14 cellular contexts compared by ENCODE assay signal in genomic region chr18:76558881-76559667, GRCh38.
DNase-seq lines count a peak whose midpoint lies in the region; ATAC-seq, FAIRE-seq and TF ChIP-seq lines count a peak whose summit lies in the region.
"Had no signal": no experiment of that assay in that cellular context is flagged by ENCODE, and none has a peak within 500 bp of the region (broad histone marks: within the 10 kb centered on the region; RNA-seq: fewer than 3 reads in every experiment).

No MANE protein-coding gene starts in this region.

- H2AFZ ChIP-seq in IMR-90 (replicated peaks; ENCODE audit: low read length, poor library complexity) (peak overlapping the region; percentile 71), astrocyte (ENCODE audit: low read depth, low read length) (peak overlapping the region; percentile 34), keratinocyte (ENCODE audit: control insufficient read depth, low read length) (peak overlapping the region; percentile 92)
- H2AFZ ChIP-seq: neural progenitor cell had no signal

- TF ChIP-seq POLR2A in IMR-90 (IDR thresholded peaks at IDR 0.05; ENCODE audit: low read depth, low read length) = no peak

- H3K36me3 ChIP-seq in BLaER1 (no peaks in the 10 kb centered on the region), IMR-90 (ENCODE audit: control insufficient read depth, insufficient read depth, low read length) (no peaks in the 10 kb centered on the region), astrocyte (ENCODE audit: insufficient read depth, low read length) (no peaks in the 10 kb centered on the region), keratinocyte (ENCODE audit: control insufficient read depth in 2 of 2, extremely low read depth in 1 of 2, insufficient read depth in 2 of 2, low read length in 2 of 2) (no peaks in the 10 kb centered on the region)
- H3K36me3 ChIP-seq: neural progenitor cell, spleen, uterus had no signal

- H2AK5ac ChIP-seq in IMR-90 (ENCODE audit: low read depth, low read length) = peak overlapping the region; percentile 92

- peak overlapping the region; percentile 83 for H2BK120ac ChIP-seq in IMR-90 (ENCODE audit: low read depth, low read length)

- H3K4me1 ChIP-seq in BLaER1 (peaks cover 8% of the 10 kb centered on the region; the same call in 1 of the 2 replicates), IMR-90 (ENCODE audit: control insufficient read depth, insufficient read depth, low read length) (peaks cover 14% of the 10 kb centered on the region), astrocyte (ENCODE audit: insufficient read depth, low read length) (no peaks in the 10 kb centered on the region), keratinocyte (ENCODE audit: control insufficient read depth, extremely low read depth, insufficient read depth, low read length) (peaks cover 12% of the 10 kb centered on the region)
- H3K4me1 ChIP-seq: neural progenitor cell, uterus had no signal

- no peak for TF ChIP-seq RAD21 in IMR-90 (IDR thresholded peaks at IDR 0.05; ENCODE audit: low read length)

- peak overlapping the region; percentile 55 for H3K14ac ChIP-seq in IMR-90 (replicated peaks; ENCODE audit: low read depth, low read length)

- no peaks in the 10 kb centered on the region for H3K9me3 Mint-ChIP-seq in astrocyte (ENCODE audit: unreplicated experiment)
- no peaks in the 10 kb centered on the region for H3K9me3 Mint-ChIP-seq in activated CD8-positive, alpha-beta T cell treated with anti-CD3 and anti-CD28 coated beads, Interleukin-2, amount 10 ng/mL, durations not matched to agents 7 days and 5 days (ENCODE audit: insufficient read depth)
- H3K9me3 Mint-ChIP-seq: activated naive CD4-positive, alpha-beta T cell treated with anti-CD3 and anti-CD28 coated beads, Interleukin-2, amount 10 ng/mL, durations not matched to agents 7 days and 5 days had no signal

- CTCF ChIA-PET in IMR-90 (lab: Yijun Ruan, JAX) = no interaction called here
- CTCF ChIA-PET in activated CD8-positive, alpha-beta T cell treated with anti-CD3 and anti-CD28 coated beads, Interleukin-2, amount 10 ng/mL, durations not matched to agents 7 days and 5 days (lab: Charles Lee) = interaction anchor here (1.6 kb wide), 1 partner anchor 23 kb away, joined by 3 read pairs; no protein-coding TSS in a partner anchor

- H3K27ac Mint-ChIP-seq in astrocyte (ENCODE audit: unreplicated experiment) = no peak overlapping the region
- no peak overlapping the region for H3K27ac Mint-ChIP-seq in activated CD8-positive, alpha-beta T cell treated with anti-CD3 and anti-CD28 coated beads, Interleukin-2, amount 10 ng/mL, durations not matched to agents 7 days and 5 days
- H3K27ac Mint-ChIP-seq: activated naive CD4-positive, alpha-beta T cell treated with anti-CD3 and anti-CD28 coated beads, Interleukin-2, amount 10 ng/mL, durations not matched to agents 7 days and 5 days; neural progenitor cell had no signal

- BruUV-seq in IMR-90 (replicated peaks; lab: Mats Ljungman, UMichigan) = no TSS peak

- intact Hi-C loops in IMR-90 (cut with micrococcal nuclease) = no loop called here

- peak overlapping the region; percentile 16; the same call in 1 of the 2 replicates for H4K5ac ChIP-seq in IMR-90 (ENCODE audit: low read depth, low read length)

- WGBS in IMR-90 (ENCODE audit: extremely low coverage in 2 of 2, insufficient read length in 1 of 2), 2 experiments = 50% methylated on average over 1 of the region's 18 CpGs; no CpG with 5 or more reads in 1 of the 2 experiments

- H3K9me1 ChIP-seq in IMR-90 (ENCODE audit: insufficient read depth, low read length) (peaks cover 5% of the 10 kb centered on the region; the same call in 1 of the 2 replicates), keratinocyte (ENCODE audit: control insufficient read depth, extremely low read depth, insufficient read depth, low read length) (no peaks in the 10 kb centered on the region)

- H3K4me3 Mint-ChIP-seq in astrocyte (ENCODE audit: unreplicated experiment) = peak overlapping the region; percentile 12
- no peak overlapping the region for H3K4me3 Mint-ChIP-seq in activated CD8-positive, alpha-beta T cell treated with anti-CD3 and anti-CD28 coated beads, Interleukin-2, amount 10 ng/mL, durations not matched to agents 7 days and 5 days
- H3K4me3 Mint-ChIP-seq: activated naive CD4-positive, alpha-beta T cell treated with anti-CD3 and anti-CD28 coated beads, Interleukin-2, amount 10 ng/mL, durations not matched to agents 7 days and 5 days; neural progenitor cell had no signal

- peak overlapping the region; percentile 36; the same call in 1 of the 2 replicates for H4K91ac ChIP-seq in IMR-90 (ENCODE audit: insufficient read depth, low read depth, low read length)

- H3K4ac ChIP-seq in IMR-90 (ENCODE audit: low read depth, low read length) = peak overlapping the region; percentile 28

- H2BK5ac ChIP-seq in IMR-90 (ENCODE audit: low read depth, low read length, poor library complexity, severe bottlenecking) = peak overlapping the region; percentile 71

- in situ Hi-C loops in IMR-90 (cut with MboI; ENCODE audit: low sequenced_read_pairs) = no loop called here

- H3K27me3 Mint-ChIP-seq in astrocyte (ENCODE audit: low read depth, unreplicated experiment) = no peaks in the 10 kb centered on the region
- no peaks in the 10 kb centered on the region for H3K27me3 Mint-ChIP-seq in activated CD8-positive, alpha-beta T cell treated with anti-CD3 and anti-CD28 coated beads, Interleukin-2, amount 10 ng/mL, durations not matched to agents 7 days and 5 days (ENCODE audit: low read depth)

- FAIRE-seq in astrocyte (lab: Jason Lieb, UNC) = no peak
- FAIRE-seq in keratinocyte (lab: Jason Lieb, UNC) = peak; percentile 88

- H3K27ac ChIP-seq in BLaER1 (no peak overlapping the region), IMR-90 (ENCODE audit: insufficient read depth, low read length) (peak overlapping the region; percentile 22), astrocyte (ENCODE audit: low read depth, low read length) (no peak overlapping the region), keratinocyte (ENCODE audit: control insufficient read depth, insufficient read depth, low read length) (peak overlapping the region; percentile 61)
- H3K27ac ChIP-seq: neural progenitor cell, spleen, uterus had no signal

- H3K79me2 ChIP-seq in astrocyte (ENCODE audit: insufficient read depth, low read length) (no peaks in the 10 kb centered on the region), keratinocyte (ENCODE audit: control insufficient read depth, insufficient read depth, low read length) (no peaks in the 10 kb centered on the region)

- TF ChIP-seq CTCF in IMR-90 (conservative IDR thresholded peaks at IDR 0.05; ENCODE audit: low read depth, low read length) (no peak), astrocyte (IDR thresholded peaks at IDR 0.05; ENCODE audit: insufficient read depth, low read depth, low read length) (no peak), keratinocyte (optimal IDR thresholded peaks at IDR 0.05 in 1 of 3, IDR thresholded peaks at IDR 0.05 in 1 of 3, conservative IDR thresholded peaks at IDR 0.05 in 1 of 3; ENCODE audit: extremely low read depth in 1 of 3, insufficient read depth in 2 of 3, low read length in 3 of 3) (no peak), omental fat pad (IDR thresholded peaks at IDR 0.05) (no peak)

- POLR2A ChIA-PET in IMR-90 (lab: Charles Lee; ENCODE audit: unreplicated experiment) = no interaction called here
- POLR2A ChIA-PET in activated CD8-positive, alpha-beta T cell treated with anti-CD3 and anti-CD28 coated beads, Interleukin-2, amount 10 ng/mL, durations not matched to agents 7 days and 5 days (lab: Charles Lee) = no interaction called here

- H3K56ac ChIP-seq in IMR-90 (ENCODE audit: extremely low read depth, insufficient read depth, low read length) = no peak overlapping the region

- peak overlapping the region; percentile 58; the same call in 1 of the 2 replicates for H3K18ac ChIP-seq in IMR-90 (ENCODE audit: low read depth, low read length)

- H2AK9ac ChIP-seq in IMR-90 (replicated peaks; ENCODE audit: low read depth, low read length, poor library complexity) = peak overlapping the region; percentile 11

- peak; percentile 21 for ATAC-seq in IMR-90 (ENCODE audit: low read depth)
- ATAC-seq in omental fat pad (ENCODE audit: low FRiP score) = no peak
- no peak for ATAC-seq in GM21528 (IDR thresholded peaks at IDR 0.05; ENCODE audit: low FRiP score, unreplicated experiment)
- ATAC-seq in activated CD8-positive, alpha-beta T cell treated with anti-CD3 and anti-CD28 coated beads, Interleukin-2, amount 10 ng/mL, durations not matched to agents 7 days and 5 days = no peak

- no peak overlapping the region for H3K4me3 ChIP-seq in BLaER1
- no peak overlapping the region for H3K4me3 ChIP-seq in IMR-90 (ENCODE audit: insufficient read depth, low read depth, low read length)
- no peak overlapping the region for H3K4me3 ChIP-seq in astrocyte (ENCODE audit: insufficient read depth, low read depth, low read length)
- H3K4me3 ChIP-seq in keratinocyte (ENCODE audit: control insufficient read depth in 2 of 3, extremely low read depth in 1 of 3, insufficient read depth in 2 of 3, low read depth in 1 of 3, low read length in 3 of 3) = peak overlapping the region; percentile 2 to 62 (median 34)
- H3K4me3 ChIP-seq: neural progenitor cell, spleen, uterus had no signal

- H3K79me1 ChIP-seq in IMR-90 (ENCODE audit: low read depth in 1 of 2, low read length in 2 of 2) = no peaks in the 10 kb centered on the region

- H3K27me3 ChIP-seq in BLaER1 (no peaks in the 10 kb centered on the region), IMR-90 (ENCODE audit: control insufficient read depth, insufficient read depth, low read length) (no peaks in the 10 kb centered on the region), astrocyte (ENCODE audit: insufficient read depth, low read length) (no peaks in the 10 kb centered on the region), keratinocyte (ENCODE audit: control insufficient read depth, extremely low read depth, insufficient read depth, low read length) (no peaks in the 10 kb centered on the region)
- H3K27me3 ChIP-seq: neural progenitor cell, uterus had no signal

- H3K9ac ChIP-seq in BLaER1 (no peak overlapping the region), IMR-90 (ENCODE audit: low read depth, low read length) (no peak overlapping the region), astrocyte (ENCODE audit: low read length) (no peak overlapping the region), keratinocyte (ENCODE audit: control insufficient read depth, extremely low read depth, insufficient read depth, low read length) (no peak overlapping the region)
- H3K9ac ChIP-seq: neural progenitor cell had no signal

- no peak overlapping the region; the same call in 1 of the 2 replicates for H3K23ac ChIP-seq in IMR-90 (ENCODE audit: low read depth, low read length)

- DNase-seq in IMR-90 (peak; percentile 41), astrocyte (ENCODE audit: low read depth) (peak; percentile 59), keratinocyte (ENCODE audit: low read depth, low spot score) (no peak), omental fat pad (ENCODE audit: low spot score) (no peak), ecto neural progenitor cell (ENCODE audit: low spot score) (no peak)
- no peak for DNase-seq in activated CD8-positive, alpha-beta T cell treated with anti-CD3 and anti-CD28 coated beads, Interleukin-2, amount 10 ng/mL, durations not matched to agents 7 days and 5 days
- DNase-seq: activated naive CD4-positive, alpha-beta T cell treated with anti-CD3 and anti-CD28 coated beads, Interleukin-2, amount 10 ng/mL, durations not matched to agents 7 days and 5 days; DND-41; NCI-H2107; spleen; uterus had no signal

- dilution Hi-C loops in IMR-90 (cut with HindIII; ENCODE audit: low sequenced_read_pairs, unreplicated experiment) (no loop called here), keratinocyte (cut with MboI; ENCODE audit: extremely low pct_ligation_motif_present, low sequenced_read_pairs) (no loop called here)

- H3K9me3 ChIP-seq in BLaER1 (peaks cover 10% of the 10 kb centered on the region; the same call in 1 of the 2 replicates), IMR-90 (ENCODE audit: control insufficient read depth, insufficient read depth, low read length) (peaks cover 2% of the 10 kb centered on the region; the same call in 1 of the 2 replicates), astrocyte (ENCODE audit: insufficient read depth, low read depth, low read length) (no peaks in the 10 kb centered on the region), keratinocyte (ENCODE audit: control insufficient read depth, low read depth, low read length) (peaks cover 15% of the 10 kb centered on the region)
- H3K9me3 ChIP-seq: spleen, uterus had no signal

- no peaks in the 10 kb centered on the region for H3K36me3 Mint-ChIP-seq in astrocyte (ENCODE audit: low read depth, unreplicated experiment)
- H3K36me3 Mint-ChIP-seq in activated CD8-positive, alpha-beta T cell treated with anti-CD3 and anti-CD28 coated beads, Interleukin-2, amount 10 ng/mL, durations not matched to agents 7 days and 5 days (ENCODE audit: low read depth) = no peaks in the 10 kb centered on the region
- H3K36me3 Mint-ChIP-seq: activated naive CD4-positive, alpha-beta T cell treated with anti-CD3 and anti-CD28 coated beads, Interleukin-2, amount 10 ng/mL, durations not matched to agents 7 days and 5 days; neural progenitor cell had no signal

- H4K8ac ChIP-seq in IMR-90 (ENCODE audit: low read depth in 2 of 2, low read length in 2 of 2) = peak overlapping the region; percentile 18 to 78; a peak in 2 of 4 replicates

- H2BK20ac ChIP-seq in IMR-90 (ENCODE audit: low read depth, low read length) = peak overlapping the region; percentile 93

- H2BK15ac ChIP-seq in IMR-90 (ENCODE audit: low read depth, low read length) = peak overlapping the region; percentile 13; the same call in 1 of the 3 replicates

- H3K4me2 ChIP-seq in BLaER1 (peak overlapping the region; percentile 14; the same call in 1 of the 2 replicates), IMR-90 (ENCODE audit: low read depth, low read length) (no peak overlapping the region), astrocyte (ENCODE audit: low read length) (peak overlapping the region; percentile 46), keratinocyte (ENCODE audit: control insufficient read depth, extremely low read depth, insufficient read depth, low read depth, low read length) (peak overlapping the region; percentile 82)
- H3K4me2 ChIP-seq: neural progenitor cell had no signal

- H3K4me1 Mint-ChIP-seq in astrocyte (ENCODE audit: low read depth, unreplicated experiment) = peaks cover 3% of the 10 kb centered on the region
- no peaks in the 10 kb centered on the region for H3K4me1 Mint-ChIP-seq in activated CD8-positive, alpha-beta T cell treated with anti-CD3 and anti-CD28 coated beads, Interleukin-2, amount 10 ng/mL, durations not matched to agents 7 days and 5 days (ENCODE audit: low read depth)
- H3K4me1 Mint-ChIP-seq: activated naive CD4-positive, alpha-beta T cell treated with anti-CD3 and anti-CD28 coated beads, Interleukin-2, amount 10 ng/mL, durations not matched to agents 7 days and 5 days had no signal

- no peaks in the 10 kb centered on the region for H4K20me1 ChIP-seq in BLaER1
- H4K20me1 ChIP-seq in IMR-90 (ENCODE audit: insufficient read depth, low read length) = no peaks in the 10 kb centered on the region
- H4K20me1 ChIP-seq in astrocyte (ENCODE audit: insufficient read depth, low read length) = no peaks in the 10 kb centered on the region
- H4K20me1 ChIP-seq in keratinocyte (ENCODE audit: control insufficient read depth, extremely low read depth, insufficient read depth, low read length) = no peaks in the 10 kb centered on the region

Comparison
In these comparisons a context has a peak if more than half of its experiments do, and no peak if none do; other contexts are left out.
1. H3K27ac ChIP-seq: peak in IMR-90 (single experiment) and keratinocyte (single experiment); none in BLaER1 (single experiment) and astrocyte (single experiment).
2. H3K4me3 ChIP-seq: peak in keratinocyte (3 of 3); none in BLaER1 (single experiment), IMR-90 (single experiment) and astrocyte (single experiment).
3. DNase-seq: peak in IMR-90 (single experiment) and astrocyte (single experiment); none in keratinocyte (single experiment), omental fat pad (single experiment), ecto neural progenitor cell (single experiment) and activated CD8-positive, alpha-beta T cell treated with anti-CD3 and anti-CD28 coated beads, Interleukin-2, amount 10 ng/mL, durations not matched to agents 7 days and 5 days (single experiment).
4. H2AFZ ChIP-seq: peak in every context shown above with its lines; median percentile 92 in keratinocyte; 71 in IMR-90; 34 in astrocyte.